Comparison of ENCODE assay signal across 8 cellular contexts in genomic region chr12:10235761-10236631, GRCh38. TPM values are rescaled to one million over a fixed set of nuclear protein-coding genes. Genes with fewer than 3 reads are reported as not detected.
DNase-seq lines count a peak whose midpoint lies in the region; ATAC-seq lines count a peak whose summit lies in the region.

No MANE protein-coding gene starts in this region.

- ATAC-seq in activated CD8-positive, alpha-beta memory T cell treated with anti-CD3 and anti-CD28 coated beads, Interleukin-2, amount 10 ng/mL, durations not matched to agents 7 days and 5 days, result peak; percentile 80
- ATAC-seq in esophagus mucosa (peak; percentile 73), GM18511 (IDR thresholded peaks at IDR 0.05; ENCODE audit: unreplicated experiment) (no peak), HG02678 (IDR thresholded peaks at IDR 0.05; ENCODE audit: unreplicated experiment) (no peak)
- peak; percentile 65 to 81 for ATAC-seq in natural killer cell treated with Interleukin-12 subunit alpha and Interleukin-12 subunit beta and Interleukin-15 and Interleukin-18, amount 100 ng/mL, for 72 hours

- peaks cover 41% of the 10 kb centered on the region for H3K4me1 Mint-ChIP-seq in activated CD8-positive, alpha-beta memory T cell treated with anti-CD3 and anti-CD28 coated beads, Interleukin-2, amount 10 ng/mL, durations not matched to agents 7 days and 5 days
- peaks cover 39 to 40% of the 10 kb centered on the region in 2 donors for H3K4me1 Mint-ChIP-seq in natural killer cell treated with Interleukin-12 subunit alpha and Interleukin-12 subunit beta and Interleukin-15 and Interleukin-18, amount 100 ng/mL, for 72 hours (ENCODE audit: low read depth in 2 of 2)

- H3K36me3 Mint-ChIP-seq in activated CD8-positive, alpha-beta memory T cell treated with anti-CD3 and anti-CD28 coated beads, Interleukin-2, amount 10 ng/mL, durations not matched to agents 7 days and 5 days, result peaks cover 51% of the 10 kb centered on the region
- peaks cover 18% of the 10 kb centered on the region for H3K36me3 Mint-ChIP-seq in natural killer cell treated with Interleukin-12 subunit alpha and Interleukin-12 subunit beta and Interleukin-15 and Interleukin-18, amount 100 ng/mL, for 72 hours

- H3K9me3 Mint-ChIP-seq in activated CD8-positive, alpha-beta memory T cell treated with anti-CD3 and anti-CD28 coated beads, Interleukin-2, amount 10 ng/mL, durations not matched to agents 7 days and 5 days (ENCODE audit: low read depth), result peaks cover 18% of the 10 kb centered on the region
- H3K9me3 Mint-ChIP-seq in natural killer cell treated with Interleukin-12 subunit alpha and Interleukin-12 subunit beta and Interleukin-15 and Interleukin-18, amount 100 ng/mL, for 72 hours, result peaks cover 5% of the 10 kb centered on the region

- no peaks in the 10 kb centered on the region for H3K27me3 Mint-ChIP-seq in activated CD8-positive, alpha-beta memory T cell treated with anti-CD3 and anti-CD28 coated beads, Interleukin-2, amount 10 ng/mL, durations not matched to agents 7 days and 5 days
- no peaks in the 10 kb centered on the region for H3K27me3 Mint-ChIP-seq in natural killer cell treated with Interleukin-12 subunit alpha and Interleukin-12 subunit beta and Interleukin-15 and Interleukin-18, amount 100 ng/mL, for 72 hours

- CTCF ChIA-PET in activated CD8-positive, alpha-beta memory T cell treated with anti-CD3 and anti-CD28 coated beads, Interleukin-2, amount 10 ng/mL, durations not matched to agents 7 days and 5 days (lab: Charles Lee), result interaction anchor here (0.6 to 3.7 kb wide), 32 partner anchors 9 to 514 kb away, joined by 3 to 24 read pairs (median 5); partner anchors contain the start of gene GABARAPL1

- peak; percentile 54 for DNase-seq in activated CD8-positive, alpha-beta memory T cell treated with anti-CD3 and anti-CD28 coated beads, Interleukin-2, amount 10 ng/mL, durations not matched to agents 7 days and 5 days
- DNase-seq in activated CD8-positive, alpha-beta memory T cell treated with anti-CD3 and anti-CD28 coated beads for 24 hours, result no peak
- DNase-seq in NCI-H1105 treated with DMSO at 0.1 percent for 48 hours (lab: John Stamatoyannopoulos, UW), result peak; percentile 48
- DNase-seq in activated CD4-positive, alpha-beta T cell treated with anti-CD3 and anti-CD28 coated beads, Interleukin-2, amount 50 U/mL, for 1 hour, result peak; percentile 28
- no peak for DNase-seq in natural killer cell treated with Interleukin-12 subunit alpha and Interleukin-12 subunit beta and Interleukin-15 and Interleukin-18, amount 100 ng/mL, for 72 hours (ENCODE audit: low spot score)

- no peak overlapping the region for H3K4me3 Mint-ChIP-seq in activated CD8-positive, alpha-beta memory T cell treated with anti-CD3 and anti-CD28 coated beads, Interleukin-2, amount 10 ng/mL, durations not matched to agents 7 days and 5 days
- peak overlapping the region; percentile 25 for H3K4me3 Mint-ChIP-seq in natural killer cell treated with Interleukin-12 subunit alpha and Interleukin-12 subunit beta and Interleukin-15 and Interleukin-18, amount 100 ng/mL, for 72 hours

- H3K27ac Mint-ChIP-seq in activated CD8-positive, alpha-beta memory T cell treated with anti-CD3 and anti-CD28 coated beads, Interleukin-2, amount 10 ng/mL, durations not matched to agents 7 days and 5 days, result peak overlapping the region; percentile 88
- peak overlapping the region; percentile 51 to 94 for H3K27ac Mint-ChIP-seq in natural killer cell treated with Interleukin-12 subunit alpha and Interleukin-12 subunit beta and Interleukin-15 and Interleukin-18, amount 100 ng/mL, for 72 hours

RNA-seq across cellular contexts. Expression of gene GABARAPL1, which starts 23.3 kb away (rescaled TPM):
- 10 to 100 TPM; 29.3 to 47.5 TPM for total RNA-seq in activated CD8-positive, alpha-beta memory T cell treated with anti-CD3 and anti-CD28 coated beads, Interleukin-2, amount 10 ng/mL, durations not matched to agents 7 days and 5 days
- total RNA-seq in esophagus mucosa, result 8.1 TPM
- 10 to 100 TPM; 24.9 to 48.8 TPM for total RNA-seq in natural killer cell treated with Interleukin-12 subunit alpha and Interleukin-12 subunit beta and Interleukin-15 and Interleukin-18, amount 100 ng/mL, for 72 hours

RNA-seq across cellular contexts. Expression of gene TMEM52B, which starts 57.2 kb away (rescaled TPM):
- total RNA-seq in activated CD8-positive, alpha-beta memory T cell treated with anti-CD3 and anti-CD28 coated beads, Interleukin-2, amount 10 ng/mL, durations not matched to agents 7 days and 5 days, result not detected
- not detected for total RNA-seq in esophagus mucosa
- not detected for total RNA-seq in natural killer cell treated with Interleukin-12 subunit alpha and Interleukin-12 subunit beta and Interleukin-15 and Interleukin-18, amount 100 ng/mL, for 72 hours

Comparison
In these comparisons a context has a peak if more than half of its experiments do, and no peak if none do; other contexts are left out.
1. DNase-seq: peak in activated CD8-positive, alpha-beta memory T cell treated with anti-CD3 and anti-CD28 coated beads, Interleukin-2, amount 10 ng/mL, durations not matched to agents 7 days and 5 days (single experiment), NCI-H1105 treated with DMSO at 0.1 percent for 48 hours (single experiment) and activated CD4-positive, alpha-beta T cell treated with anti-CD3 and anti-CD28 coated beads, Interleukin-2, amount 50 U/mL, for 1 hour (single experiment); none in activated CD8-positive, alpha-beta memory T cell treated with anti-CD3 and anti-CD28 coated beads for 24 hours (single experiment) and natural killer cell treated with Interleukin-12 subunit alpha and Interleukin-12 subunit beta and Interleukin-15 and Interleukin-18, amount 100 ng/mL, for 72 hours (single experiment).
2. ATAC-seq: peak in activated CD8-positive, alpha-beta memory T cell treated with anti-CD3 and anti-CD28 coated beads, Interleukin-2, amount 10 ng/mL, durations not matched to agents 7 days and 5 days (single experiment), esophagus mucosa (single experiment) and natural killer cell treated with Interleukin-12 subunit alpha and Interleukin-12 subunit beta and Interleukin-15 and Interleukin-18, amount 100 ng/mL, for 72 hours (2 of 2); none in GM18511 (single experiment) and HG02678 (single experiment).